Comparison of ENCODE assay signal across 1 cellular context in the genomic region with DNA sequence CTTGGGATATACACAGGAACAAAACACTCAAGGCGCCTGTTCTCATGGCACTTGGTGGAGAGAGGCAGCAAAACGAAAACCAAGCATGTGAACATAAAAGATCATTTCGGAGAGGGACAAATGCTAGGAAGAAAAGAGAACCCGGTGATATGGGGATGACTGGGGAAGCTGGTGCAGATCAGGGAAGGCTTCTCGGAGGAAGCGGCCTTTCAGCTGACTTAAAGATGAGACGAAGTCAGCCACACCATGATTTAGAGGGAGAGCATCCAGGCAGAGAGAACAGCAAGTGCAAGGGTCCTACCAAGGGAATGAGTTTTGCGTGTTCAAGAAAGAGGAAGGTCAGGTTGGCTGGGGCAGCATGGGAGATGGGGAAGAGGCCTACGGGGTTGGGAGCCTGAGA.
A peak's percentile ranks its signal among the peaks of the same experiment; 100 is the strongest.
TF ChIP-seq lines count a peak whose summit lies in the region.

No MANE protein-coding gene starts in this region.

TF ChIP-seq in K562, 482 proteins besides CTCF, POLR2A, EP300 and RAD21 (continued from another document):
- TF ChIP-seq, protein P1, sequence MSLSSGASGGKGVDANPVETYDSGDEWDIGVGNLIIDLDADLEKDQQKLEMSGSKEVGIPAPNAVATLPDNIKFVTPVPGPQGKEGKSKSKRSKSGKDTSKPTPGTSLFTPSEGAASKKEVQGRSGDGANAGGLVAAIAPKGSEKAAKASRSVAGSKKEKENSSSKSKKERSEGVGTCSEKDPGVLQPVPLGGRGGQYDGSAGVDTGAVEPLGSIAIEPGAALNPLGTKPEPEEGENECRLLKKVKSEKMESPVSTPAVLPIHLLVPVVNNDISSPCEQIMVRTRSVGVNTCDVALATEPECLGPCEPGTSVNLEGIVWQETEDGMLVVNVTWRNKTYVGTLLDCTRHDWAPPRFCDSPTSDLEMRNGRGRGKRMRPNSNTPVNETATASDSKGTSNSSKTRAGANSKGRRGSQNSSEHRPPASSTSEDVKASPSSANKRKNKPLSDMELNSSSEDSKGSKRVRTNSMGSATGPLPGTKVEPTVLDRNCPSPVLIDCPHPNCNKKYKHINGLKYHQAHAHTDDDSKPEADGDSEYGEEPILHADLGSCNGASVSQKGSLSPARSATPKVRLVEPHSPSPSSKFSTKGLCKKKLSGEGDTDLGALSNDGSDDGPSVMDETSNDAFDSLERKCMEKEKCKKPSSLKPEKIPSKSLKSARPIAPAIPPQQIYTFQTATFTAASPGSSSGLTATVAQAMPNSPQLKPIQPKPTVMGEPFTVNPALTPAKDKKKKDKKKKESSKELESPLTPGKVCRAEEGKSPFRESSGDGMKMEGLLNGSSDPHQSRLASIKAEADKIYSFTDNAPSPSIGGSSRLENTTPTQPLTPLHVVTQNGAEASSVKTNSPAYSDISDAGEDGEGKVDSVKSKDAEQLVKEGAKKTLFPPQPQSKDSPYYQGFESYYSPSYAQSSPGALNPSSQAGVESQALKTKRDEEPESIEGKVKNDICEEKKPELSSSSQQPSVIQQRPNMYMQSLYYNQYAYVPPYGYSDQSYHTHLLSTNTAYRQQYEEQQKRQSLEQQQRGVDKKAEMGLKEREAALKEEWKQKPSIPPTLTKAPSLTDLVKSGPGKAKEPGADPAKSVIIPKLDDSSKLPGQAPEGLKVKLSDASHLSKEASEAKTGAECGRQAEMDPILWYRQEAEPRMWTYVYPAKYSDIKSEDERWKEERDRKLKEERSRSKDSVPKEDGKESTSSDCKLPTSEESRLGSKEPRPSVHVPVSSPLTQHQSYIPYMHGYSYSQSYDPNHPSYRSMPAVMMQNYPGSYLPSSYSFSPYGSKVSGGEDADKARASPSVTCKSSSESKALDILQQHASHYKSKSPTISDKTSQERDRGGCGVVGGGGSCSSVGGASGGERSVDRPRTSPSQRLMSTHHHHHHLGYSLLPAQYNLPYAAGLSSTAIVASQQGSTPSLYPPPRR (CRISPR knock-in tag; IDR thresholded peaks at IDR 0.05; ENCODE audit: borderline replicate concordance) = no peak
- TF ChIP-seq MAFK (IDR thresholded peaks at IDR 0.05; ENCODE audit: low read length) (no peak), TFAM (CRISPR knock-in tag; conservative IDR thresholded peaks at IDR 0.05) (no peak), STAG1 (CRISPR knock-in tag; IDR thresholded peaks at IDR 0.05; ENCODE audit: borderline replicate concordance) (no peak), ZFP36 (IDR thresholded peaks at IDR 0.05; ENCODE audit: low read depth, low read length, partially characterized antibody) (peak; percentile 93)
TF ChIP-seq in K562: peak in this region for 3.
